Comparison of ENCODE assay signal across 13 cellular contexts in the genomic region with DNA sequence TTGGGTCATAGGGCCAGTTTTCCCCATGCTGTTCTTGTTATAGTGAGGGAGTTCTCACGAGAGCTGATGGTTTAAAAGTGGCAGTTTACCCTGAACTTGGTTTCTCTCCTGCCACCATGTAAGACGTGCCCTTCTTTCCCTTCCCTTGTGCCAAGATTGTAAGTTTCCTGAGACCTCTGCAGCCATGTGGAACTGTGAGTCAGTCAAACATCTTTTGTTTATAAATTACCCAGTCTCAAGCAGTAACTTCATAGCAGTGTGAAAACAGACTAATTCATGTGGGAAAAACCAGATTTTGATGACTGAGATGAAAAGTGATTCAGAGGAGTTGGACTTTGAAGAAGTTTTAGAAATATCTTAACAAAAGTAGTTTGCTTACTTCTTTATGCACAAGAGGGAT.
DNase-seq lines count a peak whose midpoint lies in the region; ATAC-seq, FAIRE-seq and TF ChIP-seq lines count a peak whose summit lies in the region.
"Had no signal": no experiment of that assay in that cellular context is flagged by ENCODE, and none has a peak within 500 bp of the region (broad histone marks: within the 10 kb centered on the region; RNA-seq: fewer than 3 reads in every experiment).

No MANE protein-coding gene starts in this region.

- H3K27me3 ChIP-seq in ascending aorta (no peaks in the 10 kb centered on the region), gastrocnemius medialis (no peaks in the 10 kb centered on the region)
- H3K27me3 ChIP-seq: SJSA1 had no signal

- H3K9me3 Mint-ChIP-seq in activated naive CD8-positive, alpha-beta T cell treated with anti-CD3 and anti-CD28 coated beads for 36 hours, result no peaks in the 10 kb centered on the region
- H3K9me3 Mint-ChIP-seq: activated T-cell treated with anti-CD3 and anti-CD28 coated beads, Interleukin-2, amount 50 U/mL, for 4 hours had no signal

- no peaks in the 10 kb centered on the region for H3K27me3 Mint-ChIP-seq in activated naive CD8-positive, alpha-beta T cell treated with anti-CD3 and anti-CD28 coated beads for 36 hours

- intact Hi-C loops in ascending aorta (cut with DNase I) (loop anchor here (10.0 kb wide), 1 partner anchor 1898 kb away; the partner anchor contains the start of gene ZNF827), gastrocnemius medialis (cut with DNase I; ENCODE audit: low total_unique reads) (loop anchor here (5.0 kb wide), 1 partner anchor 609 kb away; the partner anchor contains the start of gene NR3C2)

- no peak overlapping the region for H3K27ac Mint-ChIP-seq in activated naive CD8-positive, alpha-beta T cell treated with anti-CD3 and anti-CD28 coated beads for 36 hours

- no peaks in the 10 kb centered on the region for H3K36me3 Mint-ChIP-seq in activated naive CD8-positive, alpha-beta T cell treated with anti-CD3 and anti-CD28 coated beads for 36 hours

- peaks cover 14% of the 10 kb centered on the region for H3K4me1 Mint-ChIP-seq in activated naive CD8-positive, alpha-beta T cell treated with anti-CD3 and anti-CD28 coated beads for 36 hours

- TF ChIP-seq POLR2A in gastrocnemius medialis (IDR thresholded peaks at IDR 0.05) (no peak), H54 (IDR thresholded peaks at IDR 0.05; ENCODE audit: low read depth, low read length) (no peak)

- H3K4me3 ChIP-seq in ascending aorta (no peak overlapping the region), fibroblast of the aortic adventitia (ENCODE audit: low read depth, low read length) (no peak overlapping the region), gastrocnemius medialis (no peak overlapping the region)
- H3K4me3 ChIP-seq: SJSA1 had no signal

- H3K27ac ChIP-seq in ascending aorta, result peak overlapping the region; percentile 86 to 94
- H3K27ac ChIP-seq in gastrocnemius medialis, result peak overlapping the region; percentile 92 to 95 (median 94)
- H3K27ac ChIP-seq: SJSA1, WERI-Rb-1 had no signal

- TF ChIP-seq CTCF in ascending aorta (IDR thresholded peaks at IDR 0.05) (no peak), fibroblast of the aortic adventitia (IDR thresholded peaks at IDR 0.05; ENCODE audit: insufficient read depth, low read length) (no peak), gastrocnemius medialis (IDR thresholded peaks at IDR 0.05 in 4 of 5, conservative IDR thresholded peaks at IDR 0.05 in 1 of 5) (no peak)

- in situ Hi-C loops in gastrocnemius medialis (cut with MboI; ENCODE audit: low sequenced_read_pairs in 4 of 4), result no loop called here

- H3K9me3 ChIP-seq in ascending aorta (peaks cover 0 to 4% of the 10 kb centered on the region in 2 donors), gastrocnemius medialis (no peaks in the 10 kb centered on the region)

- no peak for ATAC-seq in gastrocnemius medialis
- no peak for ATAC-seq in HG03095 (IDR thresholded peaks at IDR 0.05; ENCODE audit: unreplicated experiment)
- no peak for ATAC-seq in HG03159 (IDR thresholded peaks at IDR 0.05; ENCODE audit: unreplicated experiment)
- ATAC-seq: activated T-cell treated with anti-CD3 and anti-CD28 coated beads, Interleukin-2, amount 50 U/mL, for 4 hours had no signal

- H3K36me3 ChIP-seq in ascending aorta (peaks cover 0 to 10% of the 10 kb centered on the region in 2 donors), gastrocnemius medialis (no peaks in the 10 kb centered on the region)

- peak; percentile 68 for DNase-seq in ELR (ENCODE audit: low read depth)
- DNase-seq in ascending aorta (ENCODE audit: low spot score in 2 of 2), result no peak
- DNase-seq in fibroblast of the aortic adventitia (ENCODE audit: low read depth), result peak; percentile 20
- no peak for DNase-seq in gastrocnemius medialis
- no peak for DNase-seq in activated naive CD8-positive, alpha-beta T cell treated with anti-CD3 and anti-CD28 coated beads for 36 hours
- no peak for DNase-seq in H54 (ENCODE audit: insufficient read length, low spot score)
- DNase-seq: activated T-cell treated with anti-CD3 and anti-CD28 coated beads, Interleukin-2, amount 50 U/mL, for 4 hours; head of caudate nucleus; NCI-H748 treated with DMSO at 0.1 percent for 48 hours; WERI-Rb-1 had no signal

- peaks cover 21 to 71% of the 10 kb centered on the region in 2 donors for H3K4me1 ChIP-seq in ascending aorta
- H3K4me1 ChIP-seq in gastrocnemius medialis, result peaks cover 59 to 77% of the 10 kb centered on the region in 2 donors

- FAIRE-seq in H54 (lab: Jason Lieb, UNC), result no peak

- H3K4me3 Mint-ChIP-seq in activated naive CD8-positive, alpha-beta T cell treated with anti-CD3 and anti-CD28 coated beads for 36 hours, result no peak overlapping the region
- H3K4me3 Mint-ChIP-seq: activated T-cell treated with anti-CD3 and anti-CD28 coated beads, Interleukin-2, amount 50 U/mL, for 4 hours had no signal

Comparison
In these comparisons a context has a peak if more than half of its experiments do, and no peak if none do; other contexts are left out.
1. DNase-seq: peak in ELR (single experiment) and fibroblast of the aortic adventitia (single experiment); none in ascending aorta (0 of 2), gastrocnemius medialis (0 of 2), activated naive CD8-positive, alpha-beta T cell treated with anti-CD3 and anti-CD28 coated beads for 36 hours (single experiment) and H54 (single experiment).